In genomic region chr12:115121053-115121452, GRCh38 we compare ENCODE assay signal across 4 cellular contexts.
TF ChIP-seq lines count a peak whose summit lies in the region.

No MANE protein-coding gene starts in this region.

TF ChIP-seq in SK-N-SH, 30 proteins besides CTCF, POLR2A, EP300 and RAD21 (continued from another document):
- peak; percentile 46; the same call in 1 of the 2 replicates for TF ChIP-seq USF1 (IDR thresholded peaks at IDR 0.05; ENCODE audit: borderline replicate concordance, low read depth)
- no peak for TF ChIP-seq MXI1 (IDR thresholded peaks at IDR 0.05; ENCODE audit: low read depth, low read length)
- no peak for TF ChIP-seq NFIC (IDR thresholded peaks at IDR 0.05; ENCODE audit: borderline replicate concordance)
- no peak for TF ChIP-seq GATA2 (CRISPR knock-in tag; IDR thresholded peaks at IDR 0.05)
- no peak for TF ChIP-seq NRF1 (IDR thresholded peaks at IDR 0.05; ENCODE audit: low read depth, low read length)
- TF ChIP-seq RCOR1 (IDR thresholded peaks at IDR 0.05; ENCODE audit: low read length): no peak
- TF ChIP-seq POLR2AphosphoS5 (IDR thresholded peaks at IDR 0.05; ENCODE audit: low read depth, low read length): no peak
- no peak for TF ChIP-seq FOXM1 (IDR thresholded peaks at IDR 0.05; ENCODE audit: low read depth)

TF ChIP-seq in SK-N-SH treated with all-trans-retinoic acid at 6 μM for 48 hours, 23 proteins besides CTCF, POLR2A, EP300 and RAD21 (continued from another document):
- TF ChIP-seq TSHZ2 (CRISPR knock-in tag; IDR thresholded peaks at IDR 0.05) (no peak), ARNTL (CRISPR knock-in tag; IDR thresholded peaks at IDR 0.05; ENCODE audit: borderline replicate concordance, low read depth) (no peak), ZNF70 (CRISPR knock-in tag; IDR thresholded peaks at IDR 0.05) (no peak), TCF4 (CRISPR knock-in tag; IDR thresholded peaks at IDR 0.05; ENCODE audit: borderline replicate concordance) (no peak), CREB5 (CRISPR knock-in tag; IDR thresholded peaks at IDR 0.05; ENCODE audit: low read depth) (no peak)

TF ChIP-seq in WTC11, 78 proteins besides CTCF, POLR2A, EP300 and RAD21 (continued from another document):
- TF ChIP-seq USF2 (CRISPR knock-in tag; IDR thresholded peaks at IDR 0.05) (peak; percentile 67), USF1 (CRISPR knock-in tag; IDR thresholded peaks at IDR 0.05) (0 out of 2 replicates have a peak, but pooled peaks have one; percentile 37)

TF ChIP-seq in H1, 55 proteins besides CTCF, POLR2A, EP300 and RAD21:
- 0 out of 2 replicates have a peak, but pooled peaks have one; percentile 31 for TF ChIP-seq USF2 (IDR thresholded peaks at IDR 0.05; ENCODE audit: low read length)
- no peak for TF ChIP-seq RXRA (IDR thresholded peaks at IDR 0.05; ENCODE audit: insufficient read depth, low read depth, low read length)
